ENCODE assay signal across 9 cellular contexts in the genomic region with DNA sequence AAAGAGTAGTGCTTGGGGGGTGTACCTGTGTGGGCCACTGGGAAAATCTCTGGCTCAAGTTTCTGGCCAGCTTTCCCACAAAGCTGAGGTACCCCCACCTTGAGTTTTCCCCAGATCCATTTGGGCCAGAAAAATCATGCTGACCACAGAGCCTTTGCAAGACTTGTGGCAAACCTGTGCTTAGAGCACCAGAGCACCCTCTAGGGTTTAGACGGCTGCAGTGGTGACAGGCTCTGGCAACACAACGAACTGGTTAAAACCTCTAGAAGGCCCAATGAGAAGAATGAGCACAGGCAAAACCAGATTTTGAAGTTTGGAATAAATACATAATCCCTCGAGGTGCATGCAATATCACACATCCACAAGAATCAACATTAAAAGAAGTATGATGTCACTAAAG.
"Had no signal": no experiment of that assay in that cellular context is flagged by ENCODE, and none has a peak within 500 bp of the region (broad histone marks: within the 10 kb centered on the region; RNA-seq: fewer than 3 reads in every experiment).

No MANE protein-coding gene starts in this region.

- H3K36me3 Mint-ChIP-seq: IgD-negative memory B cell had no signal

- H3K27ac ChIP-seq: GM23248, HL-60, KMS-11 had no signal

- ATAC-seq: HCT116, HepG2 had no signal

- H3K4me1 ChIP-seq: HAP-1 had no signal

- H3K9ac ChIP-seq: GM23248, KMS-11 had no signal

- H3K27ac Mint-ChIP-seq: HFFc6, IgD-negative memory B cell had no signal

- H3K4me2 ChIP-seq: KMS-11 had no signal

- H2AFZ ChIP-seq: GM23248 had no signal

- H3K27me3 Mint-ChIP-seq: IgD-negative memory B cell had no signal

- H3K4me1 Mint-ChIP-seq: IgD-negative memory B cell had no signal

- DNase-seq: GM23248, HFFc6, KBM-7 had no signal

- H3K9me3 ChIP-seq: HAP-1 had no signal

- H3K4me3 Mint-ChIP-seq: HFFc6, IgD-negative memory B cell had no signal
